Comparison of ENCODE assay signal across 8 cellular contexts in the genomic region with DNA sequence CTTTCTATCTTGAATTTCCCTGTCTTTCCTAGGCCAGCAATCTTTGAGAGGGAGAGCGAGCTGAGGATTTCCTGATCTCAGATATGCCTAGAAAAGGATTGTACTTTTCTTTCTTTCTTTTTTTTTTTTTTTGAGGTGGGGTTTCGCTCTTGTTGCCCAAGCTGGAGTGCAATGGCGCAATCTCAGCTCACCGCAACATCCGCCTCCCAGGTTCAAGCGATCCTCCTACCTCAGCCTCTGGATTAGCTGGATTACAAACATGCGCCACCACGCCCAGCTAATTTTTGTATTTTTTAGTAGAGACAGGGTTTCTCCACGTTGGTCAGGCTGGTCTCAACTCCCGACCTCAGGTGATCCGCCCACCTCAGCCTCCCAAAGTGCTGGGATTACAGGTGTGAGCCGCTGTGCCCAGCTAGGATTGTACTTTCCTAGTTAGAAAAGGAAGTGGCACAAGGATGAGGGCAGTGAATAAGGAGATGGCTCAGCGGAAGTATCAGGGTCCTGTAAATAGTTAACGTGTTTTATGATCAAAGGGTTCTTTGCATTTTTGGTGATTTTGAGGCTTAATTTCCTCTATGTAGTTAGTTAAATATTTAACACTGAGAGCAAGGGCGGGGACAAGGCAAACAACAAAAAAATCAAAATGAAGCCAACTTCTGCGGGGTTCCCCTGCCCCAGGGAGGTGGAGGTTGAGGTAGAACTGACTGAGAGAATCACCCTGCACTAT.
DNase-seq lines count a peak whose midpoint lies in the region; ATAC-seq, FAIRE-seq and TF ChIP-seq lines count a peak whose summit lies in the region.
"Not testable (repeated sequence)": the region's sequence is repeated elsewhere in the genome, so short reads cannot be mapped to it uniquely, and the experiment has no call there.

No MANE protein-coding gene starts in this region.

- not testable (repeated sequence) for H3K4me3 ChIP-seq in A549; GM23248; RWPE2 (ENCODE audit: severe bottlenecking); endothelial cell of umbilical vein (replicated peaks in 1 of 3; ENCODE audit: insufficient read depth in 1 of 3, low read depth in 1 of 3, low read length in 3 of 3)

- H3K27me3 ChIP-seq in GM23248 (replicated peaks; ENCODE audit: insufficient read depth); RWPE2 (ENCODE audit: insufficient read depth, poor library complexity, severe bottlenecking); endothelial cell of umbilical vein (ENCODE audit: control insufficient read depth in 2 of 2, insufficient read depth in 2 of 2, low read length in 2 of 2): not testable (repeated sequence)

- H3K36me3 Mint-ChIP-seq in activated T-helper 17 cell treated with anti-CD3 and anti-CD28 coated beads, Interleukin-2, amount 50 U/mL, for 72 hours (ENCODE audit: low read depth), result peaks cover 32% of the 10 kb centered on the region
- H3K36me3 Mint-ChIP-seq in nephron progenitor cell (ENCODE audit: low read depth), result not testable (repeated sequence)
- peaks cover 37% of the 10 kb centered on the region for H3K36me3 Mint-ChIP-seq in stimulated activated effector memory CD8-positive, alpha-beta T cell treated with anti-CD3 and anti-CD28 coated beads, Interleukin-12 subunit alpha, Interleukin-12 subunit beta, amount 100 ng/mL, for 72 hours

- not testable (repeated sequence) for H3K9me2 ChIP-seq in GM23248 (ENCODE audit: insufficient read depth)

- TF ChIP-seq CTCF in A549 (IDR thresholded peaks at IDR 0.05); RWPE2 (IDR thresholded peaks at IDR 0.05; ENCODE audit: poor library complexity, severe bottlenecking); endothelial cell of umbilical vein (IDR thresholded peaks at IDR 0.05; ENCODE audit: extremely low read depth in 1 of 2, insufficient read depth in 1 of 2, low read depth in 1 of 2, low read length in 2 of 2); nephron progenitor cell (IDR thresholded peaks at IDR 0.05): not testable (repeated sequence)

- H3K9me3 ChIP-seq in A549; GM23248 (ENCODE audit: low read depth); RWPE2 (ENCODE audit: severe bottlenecking); endothelial cell of umbilical vein (replicated peaks; ENCODE audit: control insufficient read depth, insufficient read depth, low read length): not testable (repeated sequence)

- not testable (repeated sequence) for TF ChIP-seq EP300 in A549 (IDR thresholded peaks at IDR 0.05)

- not testable (repeated sequence) for H2AFZ ChIP-seq in GM23248; endothelial cell of umbilical vein (ENCODE audit: low read depth, low read length)

- TF ChIP-seq POLR2A in A549 (IDR thresholded peaks at IDR 0.05; ENCODE audit: low read length); endothelial cell of umbilical vein (IDR thresholded peaks at IDR 0.05; ENCODE audit: low read depth, low read length): not testable (repeated sequence)

- not testable (repeated sequence) for H3K27ac ChIP-seq in A549; endothelial cell of umbilical vein (ENCODE audit: insufficient read depth, low read depth, low read length)
- peak overlapping the region; percentile 51 for H3K27ac ChIP-seq in GM23248
- H3K27ac ChIP-seq in RWPE2 (ENCODE audit: poor library complexity, severe bottlenecking), result peak overlapping the region; percentile 73

- WGBS in A549 (ENCODE audit: missing lambda C conversion rate), result 74% methylated on average over 16 of the region's 16 CpGs
- WGBS in GM23248 (ENCODE audit: low coverage in 1 of 2, low lambda C conversion rate in 2 of 2, missing lambda C conversion rate in 2 of 2), 2 experiments, result 92 to 95% methylated on average over 14 to 16 of the region's 16 CpGs

- H3K36me3 ChIP-seq in GM23248 (ENCODE audit: low read depth); RWPE2 (ENCODE audit: low read depth); endothelial cell of umbilical vein (ENCODE audit: control insufficient read depth in 2 of 2, extremely low read depth in 1 of 2, insufficient read depth in 2 of 2, low read length in 2 of 2): not testable (repeated sequence)

- peak overlapping the region; percentile 46; the same call in 1 of the 2 replicates for H3K9ac ChIP-seq in GM23248
- not testable (repeated sequence) for H3K9ac ChIP-seq in endothelial cell of umbilical vein (replicated peaks; ENCODE audit: extremely low read depth, insufficient read depth, low read length)

- BruUV-seq in endothelial cell of umbilical vein (replicated peaks; lab: Mats Ljungman, UMichigan), result not testable (repeated sequence)

- FAIRE-seq in A549 (lab: Jason Lieb, UNC) (peak; percentile 7), endothelial cell of umbilical vein (lab: Jason Lieb, UNC) (peak; percentile 15)

- not testable (repeated sequence) for H3K4me3 Mint-ChIP-seq in activated T-helper 17 cell treated with anti-CD3 and anti-CD28 coated beads, Interleukin-2, amount 50 U/mL, for 72 hours; nephron progenitor cell; stimulated activated effector memory CD8-positive, alpha-beta T cell treated with anti-CD3 and anti-CD28 coated beads, Interleukin-12 subunit alpha, Interleukin-12 subunit beta, amount 100 ng/mL, for 72 hours

- dilution Hi-C loops in endothelial cell of umbilical vein (cut with MboI; ENCODE audit: extremely low pct_ligation_motif_present, low sequenced_read_pairs), result not testable (repeated sequence)

- H3K27me3 Mint-ChIP-seq in activated T-helper 17 cell treated with anti-CD3 and anti-CD28 coated beads, Interleukin-2, amount 50 U/mL, for 72 hours; nephron progenitor cell (ENCODE audit: low read depth, poor library complexity): not testable (repeated sequence)

- H3K4me1 ChIP-seq in A549, result peaks cover 12% of the 10 kb centered on the region; the same call in 2 of the 3 replicates
- H3K4me1 ChIP-seq in GM23248 (ENCODE audit: insufficient read depth), result peaks cover 18% of the 10 kb centered on the region
- peaks cover 19% of the 10 kb centered on the region for H3K4me1 ChIP-seq in RWPE2 (ENCODE audit: insufficient read depth, poor library complexity, severe bottlenecking)
- H3K4me1 ChIP-seq in endothelial cell of umbilical vein (ENCODE audit: control insufficient read depth, extremely low read depth, insufficient read depth, low read length), result peaks cover 16% of the 10 kb centered on the region

- POLR2A ChIA-PET in A549 (lab: Yijun Ruan, JAX); endothelial cell of umbilical vein (lab: Charles Lee): not testable (repeated sequence)

- TF ChIP-seq RAD21 in A549 (conservative IDR thresholded peaks at IDR 0.05 in 1 of 2, IDR thresholded peaks at IDR 0.05 in 1 of 2), result not testable (repeated sequence)

- CTCF ChIA-PET in A549 (lab: Yijun Ruan, JAX), result interaction anchor here (0.6 to 2.7 kb wide), 2 partner anchors 18 to 515 kb away, joined by 3 to 7 read pairs; no protein-coding TSS in a partner anchor
- CTCF ChIA-PET in endothelial cell of umbilical vein (lab: Charles Lee), result not testable (repeated sequence)

- intact Hi-C loops in endothelial cell of umbilical vein (cut with micrococcal nuclease), result not testable (repeated sequence)

- H4K20me1 ChIP-seq in GM23248 (ENCODE audit: insufficient read depth); endothelial cell of umbilical vein (replicated peaks; ENCODE audit: control insufficient read depth, extremely low read depth, insufficient read depth, low read length): not testable (repeated sequence)

- H3K4me1 Mint-ChIP-seq in activated T-helper 17 cell treated with anti-CD3 and anti-CD28 coated beads, Interleukin-2, amount 50 U/mL, for 72 hours, result peaks cover 12% of the 10 kb centered on the region
- not testable (repeated sequence) for H3K4me1 Mint-ChIP-seq in nephron progenitor cell
- peaks cover 34% of the 10 kb centered on the region for H3K4me1 Mint-ChIP-seq in stimulated activated effector memory CD8-positive, alpha-beta T cell treated with anti-CD3 and anti-CD28 coated beads, Interleukin-12 subunit alpha, Interleukin-12 subunit beta, amount 100 ng/mL, for 72 hours

- not testable (repeated sequence) for H3F3A ChIP-seq in GM23248 (ENCODE audit: insufficient read depth)

- not testable (repeated sequence) for DNase-seq in A549 (ENCODE audit: low read depth in 1 of 2, low spot score in 1 of 2); GM23248; RWPE2 (ENCODE audit: low spot score); endothelial cell of umbilical vein (ENCODE audit: low read depth, low spot score); nephron progenitor cell; stimulated activated effector memory CD8-positive, alpha-beta T cell treated with anti-CD3 and anti-CD28 coated beads, Interleukin-12 subunit alpha, Interleukin-12 subunit beta, amount 100 ng/mL, for 72 hours (ENCODE audit: low spot score in 2 of 2)
- DNase-seq in kidney tubule cell (ENCODE audit: low spot score), result peak; percentile 56

- in situ Hi-C loops in GM23248 (cut with MboI), result not testable (repeated sequence)

- not testable (repeated sequence) for ATAC-seq in A549; RWPE2 (ENCODE audit: low read depth); activated T-helper 17 cell treated with anti-CD3 and anti-CD28 coated beads, Interleukin-2, amount 50 U/mL, for 72 hours (replicated peaks); stimulated activated effector memory CD8-positive, alpha-beta T cell treated with anti-CD3 and anti-CD28 coated beads, Interleukin-12 subunit alpha, Interleukin-12 subunit beta, amount 100 ng/mL, for 72 hours

- H3K27ac Mint-ChIP-seq in activated T-helper 17 cell treated with anti-CD3 and anti-CD28 coated beads, Interleukin-2, amount 50 U/mL, for 72 hours, result peak overlapping the region; percentile 46
- H3K27ac Mint-ChIP-seq in nephron progenitor cell, result peak overlapping the region; percentile 22
- H3K27ac Mint-ChIP-seq in stimulated activated effector memory CD8-positive, alpha-beta T cell treated with anti-CD3 and anti-CD28 coated beads, Interleukin-12 subunit alpha, Interleukin-12 subunit beta, amount 100 ng/mL, for 72 hours, result peak overlapping the region; percentile 50

- not testable (repeated sequence) for H3K79me2 ChIP-seq in GM23248 (ENCODE audit: insufficient read depth); endothelial cell of umbilical vein (ENCODE audit: control insufficient read depth, insufficient read depth, low read length)

- not testable (repeated sequence) for H3K9me3 Mint-ChIP-seq in activated T-helper 17 cell treated with anti-CD3 and anti-CD28 coated beads, Interleukin-2, amount 50 U/mL, for 72 hours; nephron progenitor cell; stimulated activated effector memory CD8-positive, alpha-beta T cell treated with anti-CD3 and anti-CD28 coated beads, Interleukin-12 subunit alpha, Interleukin-12 subunit beta, amount 100 ng/mL, for 72 hours

- H3K9me1 ChIP-seq in endothelial cell of umbilical vein (replicated peaks; ENCODE audit: control insufficient read depth, extremely low read depth, insufficient read depth, low read length), result not testable (repeated sequence)

- H3K4me2 ChIP-seq in A549, result peak overlapping the region; percentile 28; the same call in 1 of the 3 replicates
- H3K4me2 ChIP-seq in GM23248 (ENCODE audit: unreplicated experiment); endothelial cell of umbilical vein (ENCODE audit: insufficient read depth, low read length): not testable (repeated sequence)
